ENCODE assay signal across 8 cellular contexts in the genomic region with DNA sequence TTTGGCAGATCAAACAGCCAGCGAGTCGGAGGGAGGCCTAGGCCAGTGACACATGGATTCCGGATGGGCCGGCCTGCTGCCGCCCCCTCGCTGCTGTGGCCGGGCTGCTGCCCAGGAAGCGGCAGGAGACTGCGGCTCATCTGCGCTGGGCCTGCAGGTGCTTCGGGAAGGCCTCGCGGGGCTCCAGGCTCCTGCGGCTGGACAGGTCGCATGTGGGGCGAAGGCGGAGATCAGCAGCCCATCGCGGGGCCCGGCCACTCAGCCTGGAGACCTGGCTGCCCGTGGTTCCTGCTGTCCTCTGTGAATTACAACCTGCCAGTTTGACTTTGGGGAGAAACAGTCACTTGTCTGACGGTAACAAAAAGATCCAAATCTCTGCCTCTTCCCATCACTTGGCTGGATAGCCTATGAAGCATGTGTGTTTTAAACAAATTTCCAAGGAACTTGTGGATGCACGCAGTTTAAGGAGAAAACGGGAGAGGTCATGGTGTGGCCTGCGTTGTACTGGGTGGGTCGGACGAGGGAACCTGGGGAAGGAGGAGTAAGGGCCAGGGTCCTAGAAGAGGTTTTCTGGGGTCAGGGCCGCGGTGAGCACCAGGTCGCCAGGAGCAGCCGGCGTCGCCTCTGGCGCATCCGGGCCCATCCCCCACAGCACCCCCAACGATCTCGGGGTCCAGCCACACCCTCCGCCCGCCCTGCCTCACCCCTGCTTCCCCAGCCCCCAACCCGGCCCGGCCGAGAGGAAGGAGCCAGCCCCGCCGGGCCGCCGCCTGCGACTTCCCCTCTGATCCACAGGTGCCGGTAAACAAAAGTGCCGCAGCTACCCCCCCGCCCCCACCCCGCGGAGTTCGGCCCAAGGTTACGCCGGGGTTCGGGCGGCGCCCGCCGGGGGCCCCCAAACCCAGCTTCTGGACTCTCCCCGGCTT. TPM values are rescaled to one million over a fixed set of nuclear protein-coding genes. Genes with fewer than 3 reads are reported as not detected.
DNase-seq lines count a peak whose midpoint lies in the region; ATAC-seq and TF ChIP-seq lines count a peak whose summit lies in the region.

No MANE protein-coding gene starts in this region.

- CTCF ChIA-PET in Caco-2 (lab: Charles Lee) = no interaction called here

- peaks cover 6% of the 10 kb centered on the region for H3K36me3 Mint-ChIP-seq in Caco-2 (ENCODE audit: insufficient read depth, unreplicated experiment)
- no peaks in the 10 kb centered on the region for H3K36me3 Mint-ChIP-seq in nephron (ENCODE audit: low read depth)

- POLR2A ChIA-PET in Caco-2 (lab: Charles Lee) = no interaction called here

- TF ChIP-seq CTCF in Caco-2 (IDR thresholded peaks at IDR 0.05; ENCODE audit: insufficient read depth in 1 of 2, low read depth in 1 of 2, low read length in 1 of 2, severe bottlenecking in 1 of 2, unreplicated experiment in 1 of 2) (no peak), nephron (IDR thresholded peaks at IDR 0.05; ENCODE audit: unreplicated experiment in 3 of 3) (peak in 1 of 3 experiments; percentile 14), tibial artery (IDR thresholded peaks at IDR 0.05) (no peak)

- peak overlapping the region; percentile 29 for H3K4me3 Mint-ChIP-seq in Caco-2 (ENCODE audit: unreplicated experiment)
- peak overlapping the region; percentile 77 to 87 (median 85) for H3K4me3 Mint-ChIP-seq in nephron

- ATAC-seq in GM21576 (IDR thresholded peaks at IDR 0.05; ENCODE audit: unreplicated experiment) = no peak
- ATAC-seq in HG03460 (IDR thresholded peaks at IDR 0.05; ENCODE audit: unreplicated experiment) = no peak

- no peak overlapping the region for H3K27ac ChIP-seq in tibial artery

- peaks cover 11% of the 10 kb centered on the region; the same call in 1 of the 2 replicates for H3K4me1 ChIP-seq in Caco-2
- peaks cover 0 to 24% (median 17%) of the 10 kb centered on the region in 4 donors for H3K4me1 ChIP-seq in tibial artery

- intact Hi-C loops in Caco-2 (cut with micrococcal nuclease; ENCODE audit: unreplicated experiment) (no loop called here), tibial artery (cut with DNase I; ENCODE audit: low total_unique reads) (no loop called here)

- no peak overlapping the region for H3K27ac Mint-ChIP-seq in Caco-2 (ENCODE audit: unreplicated experiment)
- H3K27ac Mint-ChIP-seq in nephron = peak overlapping the region; percentile 29 to 89 (median 75)

- H3K4me1 Mint-ChIP-seq in Caco-2 (ENCODE audit: low read depth, unreplicated experiment) (peaks cover 6% of the 10 kb centered on the region), nephron (peaks cover 33% of the 10 kb centered on the region)

- H3K4me3 ChIP-seq in Caco-2 (ENCODE audit: low read depth, low read length) (no peak overlapping the region), tibial artery (peak overlapping the region; percentile 25 to 41)

- H3K36me3 ChIP-seq in Caco-2 (ENCODE audit: control insufficient read depth, insufficient read depth, low read length) = no peaks in the 10 kb centered on the region
- H3K36me3 ChIP-seq in tibial artery = peaks cover 0 to under 1% (median 0%) of the 10 kb centered on the region in 3 donors

- no peaks in the 10 kb centered on the region for H3K9me3 Mint-ChIP-seq in Caco-2 (ENCODE audit: unreplicated experiment)
- no peaks in the 10 kb centered on the region for H3K9me3 Mint-ChIP-seq in nephron

- no TSS peak for BruUV-seq in Caco-2 (replicated peaks; lab: Mats Ljungman, UMichigan)

- no peaks in the 10 kb centered on the region for H3K9me3 ChIP-seq in Caco-2
- no peaks in the 10 kb centered on the region for H3K9me3 ChIP-seq in tibial artery

- H3K27me3 ChIP-seq in Caco-2 (replicated peaks; ENCODE audit: control insufficient read depth, insufficient read depth, low read length) (no peaks in the 10 kb centered on the region), tibial artery (peaks cover 3 to 36% of the 10 kb centered on the region in 2 donors)

- DNase-seq in Caco-2 (no peak), tibial artery (peak in 1 of 2 donors; percentile 57), globus pallidus (ENCODE audit: low spot score) (no peak)
- DNase-seq in activated CD4-positive, alpha-beta T cell treated with anti-CD3 and anti-CD28 coated beads for 4 hours = peak; percentile 52 to 66
- DNase-seq in effector CD8-positive, alpha-beta T cell (lab: John Stamatoyannopoulos, UW) = peak; percentile 39

- H3K27me3 Mint-ChIP-seq in Caco-2 (ENCODE audit: insufficient read depth, unreplicated experiment) = no peaks in the 10 kb centered on the region
- H3K27me3 Mint-ChIP-seq in nephron (ENCODE audit: low read depth) = peaks cover 62% of the 10 kb centered on the region

RNA-seq across cellular contexts. Expression of a gene that starts 1.6 kb away (rescaled TPM):
- 1.6 and 3.0 TPM in 2 replicates for total RNA-seq in Caco-2 (2022)

Comparison
In these comparisons a context has a peak if more than half of its experiments do, and no peak if none do; other contexts are left out.
1. DNase-seq: peak in activated CD4-positive, alpha-beta T cell treated with anti-CD3 and anti-CD28 coated beads for 4 hours (2 of 2) and effector CD8-positive, alpha-beta T cell (single experiment); none in Caco-2 (0 of 2) and globus pallidus (single experiment).